Comparison of ENCODE assay signal across 8 cellular contexts in the genomic region with DNA sequence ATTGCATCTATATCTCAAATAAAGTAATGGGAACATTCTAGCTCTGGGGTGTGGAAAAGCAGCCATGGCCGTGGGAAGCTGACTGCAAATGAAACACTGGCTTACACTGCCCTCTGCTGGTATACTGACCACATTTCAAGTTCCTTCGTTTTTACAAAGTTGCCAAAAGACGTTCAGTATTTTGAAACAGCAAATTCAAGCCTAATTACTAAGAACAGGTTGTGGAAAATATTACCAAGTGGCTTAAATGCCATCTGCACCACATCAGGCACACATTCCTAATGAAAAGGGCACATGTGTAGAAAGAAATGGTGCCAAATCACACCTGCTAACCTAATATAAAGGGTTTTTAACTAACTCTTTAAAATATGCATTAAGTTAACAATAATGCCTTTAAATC.
A peak's percentile ranks its signal among the peaks of the same experiment; 100 is the strongest.
DNase-seq lines count a peak whose midpoint lies in the region; ATAC-seq lines count a peak whose summit lies in the region.

No MANE protein-coding gene starts in this region.

- POLR2A ChIA-PET in T-cell (lab: Charles Lee) = interaction anchor here in 1 of 2 donors (0.6 kb wide), 1 partner anchor 77 kb away, joined by 5 read pairs; no protein-coding TSS in a partner anchor

- no peaks in the 10 kb centered on the region for H3K9me3 Mint-ChIP-seq in T-cell

- H3K4me1 Mint-ChIP-seq in T-cell = peaks cover 0 to 15% (median 6%) of the 10 kb centered on the region in 3 donors

- no peak overlapping the region for H3K4me3 Mint-ChIP-seq in T-cell

- no peak overlapping the region for H3K27ac Mint-ChIP-seq in T-cell

- peak; percentile 66 for DNase-seq in NCI-H510A treated with DMSO at 0.1 percent for 48 hours (lab: John Stamatoyannopoulos, UW)
- DNase-seq in NCI-H510A (lab: John Stamatoyannopoulos, UW) = no peak
- peak; percentile 63 for DNase-seq in M059J (ENCODE audit: low read depth)
- DNase-seq in T-cell = peak in 25 of 34 experiments; percentile 1 to 47 (median 21)
- peak; percentile 81 for DNase-seq in cerebellar cortex (ENCODE audit: low spot score)
- DNase-seq in kidney tubule cell (ENCODE audit: low spot score) = peak; percentile 59
- DNase-seq in stimulated activated CD4-positive, alpha-beta T cell treated with anti-CD3 and anti-CD28 coated beads, Interleukin-2, amount 100 ng/mL, for 48 hours = peak; percentile 25 to 40

- no peaks in the 10 kb centered on the region for H3K27me3 Mint-ChIP-seq in T-cell

- peak in 3 of 4 experiments; percentile 36 to 54 (median 53) for ATAC-seq in T-cell (replicated peaks in 1 of 4)
- no peak for ATAC-seq in HG03442 (IDR thresholded peaks at IDR 0.05; ENCODE audit: unreplicated experiment)

- H3K36me3 Mint-ChIP-seq in T-cell = peaks cover 17% of the 10 kb centered on the region

- CTCF ChIA-PET in T-cell (lab: Charles Lee) = interaction anchor here (0.6 to 2.6 kb wide), 24 partner anchors 8 to 901 kb away, joined by 3 to 14 read pairs (median 4); no protein-coding TSS in a partner anchor
